In genomic region chr10:95864906-95865813, GRCh38 we compare ENCODE assay signal across 7 cellular contexts. TPM values are rescaled to one million over a fixed set of nuclear protein-coding genes. Genes with fewer than 3 reads are reported as not detected.
DNase-seq lines count a peak whose midpoint lies in the region; ATAC-seq and TF ChIP-seq lines count a peak whose summit lies in the region.

No MANE protein-coding gene starts in this region.

- ATAC-seq in GM19452 (IDR thresholded peaks at IDR 0.05; ENCODE audit: unreplicated experiment), result peak; percentile 87
- ATAC-seq in HG03432 (IDR thresholded peaks at IDR 0.05; ENCODE audit: unreplicated experiment), result peak; percentile 93
- no peak for ATAC-seq in body of pancreas

- H3K36me3 ChIP-seq in body of pancreas (replicated peaks in 1 of 2; ENCODE audit: insufficient read depth in 1 of 2, low read depth in 2 of 2), result no peaks in the 10 kb centered on the region

- no peak for TF ChIP-seq POLR2A in body of pancreas (IDR thresholded peaks at IDR 0.05)

- no peak overlapping the region for H3K27ac ChIP-seq in body of pancreas

- no peaks in the 10 kb centered on the region for H3K9me3 ChIP-seq in body of pancreas

- no peak overlapping the region for H3K4me3 ChIP-seq in body of pancreas

- in situ Hi-C loops in G401 (cut with HindIII; ENCODE audit: low sequenced_read_pairs), result no loop called here

- DNase-seq in G401 (ENCODE audit: low spot score) (peak; percentile 22), RPMI7951 (ENCODE audit: low read depth) (peak; percentile 45), body of pancreas (peak in 3 of 4 donors; percentile 5 to 30 (median 15)), iPS-NIHi11 (ENCODE audit: low spot score) (peak; percentile 79)
- DNase-seq in stimulated activated CD4-positive, alpha-beta T cell treated with anti-CD3 and anti-CD28 coated beads, Interleukin-2, amount 100 ng/mL, for 48 hours, result peak; percentile 12 to 15

- intact Hi-C loops in body of pancreas (cut with DNase I), result no loop called here

- peaks cover 8% of the 10 kb centered on the region for H3K4me1 ChIP-seq in body of pancreas

- H3K27me3 ChIP-seq in body of pancreas, result no peaks in the 10 kb centered on the region

- peak in 5 of 7 experiments; percentile 21 to 42 (median 33) for TF ChIP-seq CTCF in body of pancreas (IDR thresholded peaks at IDR 0.05)

- WGBS in body of pancreas, 2 donors, result 47 to 60% methylated on average over 7 of the region's 7 CpGs

RNA-seq across cellular contexts. Expression of gene CC2D2B, which starts 42.6 kb away (rescaled TPM):
- total RNA-seq in G401 (2014; rRNA removed; shearing (Covaris generic)), result not detected in 2 replicates
- not detected in 2 replicates for total RNA-seq in RPMI7951 (2014; rRNA removed; shearing (Covaris generic))
- 1 to 10 TPM in 1 of 2 donors, under 1 TPM in 1; 0.99 to 3.4 TPM for total RNA-seq in body of pancreas

Comparison
In these comparisons a context has a peak if more than half of its experiments do, and no peak if none do; other contexts are left out.
1. DNase-seq: peak in every context shown above with its lines; median percentile 79 in iPS-NIHi11; 45 in RPMI7951; 22 in G401; 15 in body of pancreas; 14 in stimulated activated CD4-positive, alpha-beta T cell treated with anti-CD3 and anti-CD28 coated beads, Interleukin-2, amount 100 ng/mL, for 48 hours.